ENCODE assay signal across 20 cellular contexts in the genomic region with DNA sequence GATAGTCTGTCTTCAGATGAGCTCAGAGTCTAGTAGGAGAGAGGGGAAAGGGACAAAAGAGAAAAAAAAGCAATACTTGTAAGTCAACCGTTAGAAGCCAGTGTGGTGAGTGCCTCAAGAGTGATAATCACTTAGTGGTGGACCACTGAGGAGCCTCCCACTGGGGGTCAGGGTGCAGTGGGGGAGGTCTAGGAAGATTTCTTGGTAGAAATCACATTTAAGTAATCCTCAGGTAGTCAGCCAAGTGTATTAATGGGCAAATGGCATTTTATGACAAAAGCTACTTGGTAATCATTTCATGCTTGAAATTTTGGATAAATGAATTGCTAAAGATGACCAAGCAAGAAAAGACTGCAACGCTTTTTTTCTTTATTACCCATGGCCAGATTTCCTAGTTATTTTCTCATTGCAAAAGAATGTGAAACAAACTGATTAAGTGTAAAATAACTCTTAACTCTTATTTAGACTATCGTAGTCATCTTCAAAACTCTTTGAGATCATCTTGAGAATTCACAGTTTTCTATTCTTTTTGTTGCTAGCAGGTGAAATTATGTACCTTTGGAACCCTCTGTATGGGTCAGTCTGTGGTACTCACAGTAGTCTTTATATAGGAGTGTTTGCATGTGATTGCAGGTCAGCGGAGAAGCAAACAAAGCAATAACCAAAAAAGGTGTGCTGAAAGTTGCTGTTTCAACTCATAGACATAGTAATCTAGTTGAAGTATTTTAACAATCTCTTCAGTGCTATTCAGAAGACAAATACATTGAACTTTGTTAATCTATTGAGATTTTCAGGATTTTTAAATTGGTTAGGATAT.
A peak's percentile ranks its signal among the peaks of the same experiment; 100 is the strongest.
DNase-seq lines count a peak whose midpoint lies in the region; ATAC-seq, FAIRE-seq and TF ChIP-seq lines count a peak whose summit lies in the region.
"Had no signal": no experiment of that assay in that cellular context is flagged by ENCODE, and none has a peak within 500 bp of the region (broad histone marks: within the 10 kb centered on the region; RNA-seq: fewer than 3 reads in every experiment).

No MANE protein-coding gene starts in this region.

- TF ChIP-seq CTCF in BJ (IDR thresholded peaks at IDR 0.05; ENCODE audit: insufficient read depth, low read depth, low read length) = no peak
- TF ChIP-seq CTCF in astrocyte of the spinal cord (IDR thresholded peaks at IDR 0.05; ENCODE audit: low read depth, low read length) = no peak
- no peak for TF ChIP-seq CTCF in nephron (IDR thresholded peaks at IDR 0.05; ENCODE audit: unreplicated experiment in 3 of 3)

- DNase-seq in BJ (ENCODE audit: low read depth) (peak; percentile 31), H54 (ENCODE audit: insufficient read length, low spot score) (no peak), astrocyte of the spinal cord (ENCODE audit: low read depth, low spot score) (peak; percentile 56), middle frontal gyrus (ENCODE audit: extremely low spot score, low spot score) (no peak)
- DNase-seq in activated T-cell treated with anti-CD3 and anti-CD28 coated beads, Interleukin-2, amount 50 U/mL, for 72 hours = no peak
- DNase-seq in T-helper 2 cell treated with Interferon-gamma antibody and Interleukin-4, amounts not matched to agents 5 μg/mL and 100 μg/mL, for 36 hours (ENCODE audit: low spot score) = no peak
- DNase-seq: activated CD8-positive, alpha-beta T cell treated with anti-CD3 and anti-CD28 coated beads, Interleukin-2, amount 10 ng/mL, durations not matched to agents 7 days and 5 days; Calu3; cerebellar nuclear complex; left colon; NCI-H2171 treated with DMSO at 0.1 percent for 48 hours; stimulated activated CD4-positive, alpha-beta T cell treated with anti-CD3 and anti-CD28 coated beads, Interleukin-4, amount 100 ng/mL, for 4 hours; stimulated activated CD8-positive, alpha-beta memory T cell treated with anti-CD3 and anti-CD28 coated beads, Interleukin-4, amount 100 ng/mL, for 48 hours; T-helper 1 cell had no signal

- no peaks in the 10 kb centered on the region for H3K36me3 ChIP-seq in BJ (ENCODE audit: control insufficient read depth, insufficient read depth, low read length)
- H3K36me3 ChIP-seq: suprapubic skin had no signal

- TF ChIP-seq POLR2A in H54 (IDR thresholded peaks at IDR 0.05; ENCODE audit: low read depth, low read length) = no peak

- H3K27me3 Mint-ChIP-seq in nephron (ENCODE audit: low read depth) = no peaks in the 10 kb centered on the region
- no peaks in the 10 kb centered on the region for H3K27me3 Mint-ChIP-seq in activated T-cell treated with anti-CD3 and anti-CD28 coated beads, Interleukin-2, amount 50 U/mL, for 72 hours (ENCODE audit: low read depth)
- no peaks in the 10 kb centered on the region for H3K27me3 Mint-ChIP-seq in T-helper 2 cell treated with Interferon-gamma antibody and Interleukin-4, amounts not matched to agents 5 μg/mL and 100 μg/mL, for 36 hours (ENCODE audit: low read depth)

- peaks cover 17% of the 10 kb centered on the region for H3K9me3 Mint-ChIP-seq in nephron
- H3K9me3 Mint-ChIP-seq in activated T-cell treated with anti-CD3 and anti-CD28 coated beads, Interleukin-2, amount 50 U/mL, for 72 hours = peaks cover 2% of the 10 kb centered on the region in 2 donors
- H3K9me3 Mint-ChIP-seq in T-helper 2 cell treated with Interferon-gamma antibody and Interleukin-4, amounts not matched to agents 5 μg/mL and 100 μg/mL, for 36 hours = no peaks in the 10 kb centered on the region

- no peak overlapping the region for H3K4me3 Mint-ChIP-seq in nephron
- no peak overlapping the region for H3K4me3 Mint-ChIP-seq in activated T-cell treated with anti-CD3 and anti-CD28 coated beads, Interleukin-2, amount 50 U/mL, for 72 hours
- no peak overlapping the region for H3K4me3 Mint-ChIP-seq in T-helper 2 cell treated with Interferon-gamma antibody and Interleukin-4, amounts not matched to agents 5 μg/mL and 100 μg/mL, for 36 hours
- H3K4me3 Mint-ChIP-seq: activated CD8-positive, alpha-beta T cell treated with anti-CD3 and anti-CD28 coated beads, Interleukin-2, amount 10 ng/mL, durations not matched to agents 7 days and 5 days had no signal

- POLR2A ChIA-PET in BJ (lab: Charles Lee) = no interaction called here

- peaks cover 50% of the 10 kb centered on the region for H3K4me1 Mint-ChIP-seq in nephron
- H3K4me1 Mint-ChIP-seq in activated T-cell treated with anti-CD3 and anti-CD28 coated beads, Interleukin-2, amount 50 U/mL, for 72 hours (ENCODE audit: low read depth) = no peaks in the 10 kb centered on the region
- H3K4me1 Mint-ChIP-seq in T-helper 2 cell treated with Interferon-gamma antibody and Interleukin-4, amounts not matched to agents 5 μg/mL and 100 μg/mL, for 36 hours (ENCODE audit: low read depth) = no peaks in the 10 kb centered on the region

- H3K27ac Mint-ChIP-seq in nephron = peak overlapping the region; percentile 77 to 92 (median 80)
- no peak overlapping the region for H3K27ac Mint-ChIP-seq in activated T-cell treated with anti-CD3 and anti-CD28 coated beads, Interleukin-2, amount 50 U/mL, for 72 hours
- no peak overlapping the region for H3K27ac Mint-ChIP-seq in T-helper 2 cell treated with Interferon-gamma antibody and Interleukin-4, amounts not matched to agents 5 μg/mL and 100 μg/mL, for 36 hours
- H3K27ac Mint-ChIP-seq: activated CD8-positive, alpha-beta T cell treated with anti-CD3 and anti-CD28 coated beads, Interleukin-2, amount 10 ng/mL, durations not matched to agents 7 days and 5 days had no signal

- peak; percentile 72 for FAIRE-seq in H54 (lab: Jason Lieb, UNC)
- FAIRE-seq: HTR-8/SVneo had no signal

- in situ Hi-C loops in astrocyte of the spinal cord (cut with HindIII; ENCODE audit: low sequenced_read_pairs) = no loop called here

- ATAC-seq in HG03097 (IDR thresholded peaks at IDR 0.05; ENCODE audit: low FRiP score, unreplicated experiment) = no peak
- no peak for ATAC-seq in activated T-cell treated with anti-CD3 and anti-CD28 coated beads, Interleukin-2, amount 50 U/mL, for 72 hours (replicated peaks in 1 of 2)
- ATAC-seq: activated CD8-positive, alpha-beta T cell treated with anti-CD3 and anti-CD28 coated beads, Interleukin-2, amount 10 ng/mL, durations not matched to agents 7 days and 5 days; left colon; Right ventricle myocardium inferior had no signal

- CTCF ChIA-PET in BJ (lab: Yijun Ruan, JAX) = no interaction called here

- H3K27me3 ChIP-seq in BJ (ENCODE audit: control insufficient read depth, insufficient read depth, low read length) = no peaks in the 10 kb centered on the region
- H3K27me3 ChIP-seq: suprapubic skin had no signal

- H3K4me3 ChIP-seq in BJ (ENCODE audit: low read depth, low read length) = no peak overlapping the region
- no peak overlapping the region for H3K4me3 ChIP-seq in astrocyte of the spinal cord (ENCODE audit: low read depth, low read length)
- H3K4me3 ChIP-seq: skin epidermis, suprapubic skin had no signal

- peaks cover 26% of the 10 kb centered on the region for H3K36me3 Mint-ChIP-seq in nephron (ENCODE audit: low read depth)
- no peaks in the 10 kb centered on the region for H3K36me3 Mint-ChIP-seq in activated T-cell treated with anti-CD3 and anti-CD28 coated beads, Interleukin-2, amount 50 U/mL, for 72 hours (ENCODE audit: insufficient read depth in 2 of 2)
- no peaks in the 10 kb centered on the region for H3K36me3 Mint-ChIP-seq in T-helper 2 cell treated with Interferon-gamma antibody and Interleukin-4, amounts not matched to agents 5 μg/mL and 100 μg/mL, for 36 hours (ENCODE audit: low read depth)

Comparison
In these comparisons a context has a peak if more than half of its experiments do, and no peak if none do; other contexts are left out.
1. DNase-seq: peak in BJ (single experiment) and astrocyte of the spinal cord (single experiment); none in H54 (single experiment), activated T-cell treated with anti-CD3 and anti-CD28 coated beads, Interleukin-2, amount 50 U/mL, for 72 hours (0 of 2), middle frontal gyrus (single experiment) and T-helper 2 cell treated with Interferon-gamma antibody and Interleukin-4, amounts not matched to agents 5 μg/mL and 100 μg/mL, for 36 hours (single experiment).
2. H3K27ac Mint-ChIP-seq: peak in nephron (3 of 3); none in activated T-cell treated with anti-CD3 and anti-CD28 coated beads, Interleukin-2, amount 50 U/mL, for 72 hours (single experiment) and T-helper 2 cell treated with Interferon-gamma antibody and Interleukin-4, amounts not matched to agents 5 μg/mL and 100 μg/mL, for 36 hours (single experiment).